1 cellular context compared by ENCODE assay signal in genomic region chr5:115068239-115069086, GRCh38.
TF ChIP-seq lines count a peak whose summit lies in the region.

No MANE protein-coding gene starts in this region.

TF ChIP-seq in H1, 55 proteins besides CTCF, POLR2A, EP300 and RAD21 (continued from another document):
- TF ChIP-seq SRF (IDR thresholded peaks at IDR 0.05; ENCODE audit: low read depth, low read length) (no peak), RFX5 (IDR thresholded peaks at IDR 0.05; ENCODE audit: borderline replicate concordance, low read depth, low read length) (no peak), CTBP2 (IDR thresholded peaks at IDR 0.05; ENCODE audit: borderline replicate concordance, insufficient read depth, insufficient read length, low read length) (no peak), SAP30 (IDR thresholded peaks at IDR 0.05; ENCODE audit: insufficient read depth, insufficient replicate concordance, low read length) (no peak), NRF1 (IDR thresholded peaks at IDR 0.05; ENCODE audit: low read depth, low read length) (no peak), CHD1 (IDR thresholded peaks at IDR 0.05; ENCODE audit: low read depth, low read length) (no peak), SP4 (IDR thresholded peaks at IDR 0.05; ENCODE audit: low read length) (no peak), GTF2F1 (IDR thresholded peaks at IDR 0.05; ENCODE audit: borderline replicate concordance, low read depth, low read length) (no peak), CHD2 (IDR thresholded peaks at IDR 0.05; ENCODE audit: low read length) (no peak), RNF2 (IDR thresholded peaks at IDR 0.05; ENCODE audit: borderline replicate concordance, low read depth, low read length, missing control alignments, poor library complexity, severe bottlenecking) (no peak), BRCA1 (IDR thresholded peaks at IDR 0.05; ENCODE audit: low read depth, low read length) (no peak), SIN3A (conservative IDR thresholded peaks at IDR 0.05 in 1 of 2, IDR thresholded peaks at IDR 0.05 in 1 of 2; ENCODE audit: low read depth in 1 of 2, low read length in 2 of 2) (no peak), SP1 (IDR thresholded peaks at IDR 0.05; ENCODE audit: low read depth, low read length) (no peak), CBX8 (IDR thresholded peaks at IDR 0.05; ENCODE audit: borderline replicate concordance, low read depth, low read length) (no peak), KDM1A (IDR thresholded peaks at IDR 0.05; ENCODE audit: borderline replicate concordance, low read length) (no peak), JUN (IDR thresholded peaks at IDR 0.05; ENCODE audit: low read depth, low read length) (no peak)
